Comparison of ENCODE assay signal across 15 cellular contexts in the genomic region with DNA sequence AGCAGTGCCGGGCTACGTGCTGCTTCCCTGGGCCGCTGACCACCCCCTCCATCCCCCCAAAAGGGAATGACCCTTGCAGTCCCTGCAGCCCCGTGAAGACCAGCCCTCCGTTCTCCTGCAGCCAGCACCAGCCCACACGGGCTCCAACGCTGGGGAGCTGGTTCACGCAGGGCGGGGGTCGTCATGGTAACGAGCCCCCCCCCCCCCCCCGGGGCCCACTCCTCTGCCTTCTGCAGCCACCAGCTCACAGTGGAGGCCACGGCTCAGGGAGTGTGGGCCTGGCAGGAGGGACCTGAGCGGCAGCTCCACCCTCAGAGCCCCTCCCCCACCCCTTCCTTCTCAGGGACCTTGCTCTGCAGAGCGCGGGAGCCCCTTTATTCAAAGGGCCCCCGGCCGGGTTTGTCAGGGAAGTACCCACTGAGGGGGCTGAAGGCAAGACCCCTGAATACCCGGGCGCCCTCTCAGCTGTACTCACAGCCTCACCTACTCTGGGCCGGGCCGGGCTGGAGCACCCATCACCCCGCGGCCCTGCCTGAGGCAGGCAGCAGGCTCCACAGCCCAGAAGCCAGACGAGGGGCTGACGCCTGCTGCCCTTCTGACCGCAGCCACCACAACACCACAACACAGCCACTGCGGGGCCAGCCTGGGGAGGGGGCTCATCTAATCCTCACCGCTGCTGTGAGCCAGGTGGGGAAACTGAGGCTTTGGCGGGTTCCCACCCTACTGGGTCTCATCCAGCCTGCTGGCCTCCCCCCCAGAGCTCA. TPM values are rescaled to one million over a fixed set of nuclear protein-coding genes. Genes with fewer than 3 reads are reported as not detected.
DNase-seq lines count a peak whose midpoint lies in the region; ATAC-seq lines count a peak whose summit lies in the region.
"Had no signal": no experiment of that assay in that cellular context is flagged by ENCODE, and none has a peak within 500 bp of the region (broad histone marks: within the 10 kb centered on the region; RNA-seq: fewer than 3 reads in every experiment).

No MANE protein-coding gene starts in this region.

- H3K9ac ChIP-seq in skeletal muscle tissue (ENCODE audit: low read depth in 1 of 3, low read length in 3 of 3) = peak overlapping the region in 1 of 3 donors; percentile 62

- peak overlapping the region in 1 of 3 donors; percentile 35 for H3K4me3 ChIP-seq in skeletal muscle tissue (ENCODE audit: low read length in 3 of 3)
- H3K4me3 ChIP-seq: HAP-1 had no signal

- no peaks in the 10 kb centered on the region for H3K36me3 Mint-ChIP-seq in activated T-cell treated with anti-CD3 and anti-CD28 coated beads, Interleukin-2, amount 50 U/mL, for 24 hours (ENCODE audit: low read depth)

- no peaks in the 10 kb centered on the region for H3K9me3 Mint-ChIP-seq in activated T-cell treated with anti-CD3 and anti-CD28 coated beads, Interleukin-2, amount 50 U/mL, for 24 hours

- H3K36me3 ChIP-seq in skeletal muscle tissue (ENCODE audit: control insufficient read depth in 3 of 3, insufficient read depth in 3 of 3, low read length in 3 of 3) = no peaks in the 10 kb centered on the region
- H3K36me3 ChIP-seq: HAP-1 had no signal

- H3K27me3 ChIP-seq in skeletal muscle tissue (ENCODE audit: control insufficient read depth in 3 of 3, insufficient read depth in 3 of 3, low read length in 3 of 3) = peaks cover 0 to 3% (median 0%) of the 10 kb centered on the region in 3 donors

- peaks cover 18% of the 10 kb centered on the region for H3K4me1 Mint-ChIP-seq in activated T-cell treated with anti-CD3 and anti-CD28 coated beads, Interleukin-2, amount 50 U/mL, for 24 hours (ENCODE audit: low read depth)

- DNase-seq in activated T-cell treated with anti-CD3 and anti-CD28 coated beads, Interleukin-2, amount 50 U/mL, for 24 hours = peak; percentile 43
- DNase-seq in activated T-cell treated with anti-CD3 and anti-CD28 coated beads, Interleukin-2, amount 50 U/mL, for 1 hour = no peak
- DNase-seq in SK-N-DZ (ENCODE audit: low spot score) (peak; percentile 20), left kidney (ENCODE audit: low read depth, low spot score) (peak; percentile 79), SIG-M5 treated with dmso at 0.1 percent for 504 hours (lab: John Stamatoyannopoulos, UW; ENCODE audit: unreplicated experiment) (no peak)
- DNase-seq: ACHN; Calu3; left colon; NCI-H2081 treated with DMSO at 0.1 percent for 48 hours; NK-92 treated with Interleukin-12 subunit alpha and Interleukin-12 subunit beta, amount 100 ng/mL, for 24 hours; SIG-M5 had no signal

- no peak overlapping the region for H3K4me3 Mint-ChIP-seq in activated T-cell treated with anti-CD3 and anti-CD28 coated beads, Interleukin-2, amount 50 U/mL, for 24 hours

- no peaks in the 10 kb centered on the region for H3K9me3 ChIP-seq in skeletal muscle tissue (ENCODE audit: control insufficient read depth in 3 of 3, low read length in 3 of 3)
- H3K9me3 ChIP-seq: HAP-1 had no signal

- ATAC-seq in HG03039 (IDR thresholded peaks at IDR 0.05; ENCODE audit: unreplicated experiment) (no peak), GM19463 (IDR thresholded peaks at IDR 0.05; ENCODE audit: unreplicated experiment) (no peak)
- ATAC-seq: left colon had no signal

- peaks cover 17 to 43% (median 40%) of the 10 kb centered on the region in 3 donors for H3K4me1 ChIP-seq in skeletal muscle tissue (ENCODE audit: control insufficient read depth in 3 of 3, insufficient read depth in 3 of 3, low read length in 3 of 3)
- H3K4me1 ChIP-seq: HAP-1 had no signal

- peak overlapping the region; percentile 62 for H3K27ac ChIP-seq in skeletal muscle tissue (ENCODE audit: low read depth, low read length)

- H3K27me3 Mint-ChIP-seq in activated T-cell treated with anti-CD3 and anti-CD28 coated beads, Interleukin-2, amount 50 U/mL, for 24 hours = no peaks in the 10 kb centered on the region

- H3K27ac Mint-ChIP-seq in activated T-cell treated with anti-CD3 and anti-CD28 coated beads, Interleukin-2, amount 50 U/mL, for 24 hours = no peak overlapping the region

RNA-seq across cellular contexts. Expression of gene MEGF6, which starts 12.6 kb away (rescaled TPM):
- 0.18 and 0.23 TPM in 2 replicates for polyA plus RNA-seq in SK-N-DZ (2014; cell fraction: cytosol; rRNA removed)
- 2.4 and 13.7 TPM in 2 replicates for polyA plus RNA-seq in SK-N-DZ (2014; cell fraction: nucleus; rRNA removed)
- 10.4 TPM for total RNA-seq in skeletal muscle tissue

RNA-seq across cellular contexts. Expression of gene TPRG1L, which starts 26.1 kb away (rescaled TPM):
- 4.2 and 4.4 TPM in 2 replicates for polyA plus RNA-seq in SK-N-DZ (2014; cell fraction: cytosol; rRNA removed)
- 3.7 and 5.0 TPM in 2 replicates for polyA plus RNA-seq in SK-N-DZ (2014; cell fraction: nucleus; rRNA removed)
- 17.2 TPM for total RNA-seq in skeletal muscle tissue

RNA-seq across cellular contexts. Expression of gene WRAP73, which starts 51.2 kb away (rescaled TPM):
- polyA plus RNA-seq in SK-N-DZ (2014; cell fraction: cytosol; rRNA removed) = 25.0 and 25.1 TPM in 2 replicates
- 63.2 and 86.0 TPM in 2 replicates for polyA plus RNA-seq in SK-N-DZ (2014; cell fraction: nucleus; rRNA removed)
- total RNA-seq in skeletal muscle tissue = 13.0 TPM

RNA-seq across cellular contexts. Expression of gene TP73, which starts 53.6 kb away (rescaled TPM):
- polyA plus RNA-seq in SK-N-DZ (2014; cell fraction: cytosol; rRNA removed) = 0.65 and 1.1 TPM in 2 replicates
- polyA plus RNA-seq in SK-N-DZ (2014; cell fraction: nucleus; rRNA removed) = 1.3 and 3.5 TPM in 2 replicates
- total RNA-seq in skeletal muscle tissue = not detected

Comparison
In these comparisons a context has a peak if more than half of its experiments do, and no peak if none do; other contexts are left out.
1. DNase-seq: peak in activated T-cell treated with anti-CD3 and anti-CD28 coated beads, Interleukin-2, amount 50 U/mL, for 24 hours (single experiment), SK-N-DZ (single experiment) and left kidney (single experiment); none in activated T-cell treated with anti-CD3 and anti-CD28 coated beads, Interleukin-2, amount 50 U/mL, for 1 hour (single experiment) and SIG-M5 treated with dmso at 0.1 percent for 504 hours (single experiment).